Comparison of ENCODE assay signal across 1 cellular context in the genomic region with DNA sequence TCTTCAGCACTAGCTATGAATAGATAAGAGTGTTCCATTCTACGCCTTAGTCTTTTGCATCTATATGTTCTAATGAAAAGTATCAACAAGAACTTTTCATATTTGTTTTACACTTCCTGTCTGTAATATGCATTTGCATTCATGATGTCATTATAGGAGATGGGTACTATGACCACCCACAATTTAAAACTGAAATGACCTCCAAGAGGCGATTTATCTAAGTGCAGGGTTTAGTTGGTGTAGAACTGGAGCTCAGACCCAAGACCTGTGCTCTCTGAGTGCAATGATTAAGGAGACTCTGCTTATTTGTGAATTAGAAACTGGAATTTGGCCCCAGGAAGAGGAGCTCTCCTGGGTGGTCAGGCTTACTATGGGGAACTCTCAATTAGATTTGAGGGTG.
TF ChIP-seq lines count a peak whose summit lies in the region.

No MANE protein-coding gene starts in this region.

TF ChIP-seq in SK-N-SH treated with all-trans-retinoic acid at 6 μM for 48 hours, 23 proteins besides CTCF, POLR2A, EP300 and RAD21 (continued from another document):
- TF ChIP-seq, protein P1, sequence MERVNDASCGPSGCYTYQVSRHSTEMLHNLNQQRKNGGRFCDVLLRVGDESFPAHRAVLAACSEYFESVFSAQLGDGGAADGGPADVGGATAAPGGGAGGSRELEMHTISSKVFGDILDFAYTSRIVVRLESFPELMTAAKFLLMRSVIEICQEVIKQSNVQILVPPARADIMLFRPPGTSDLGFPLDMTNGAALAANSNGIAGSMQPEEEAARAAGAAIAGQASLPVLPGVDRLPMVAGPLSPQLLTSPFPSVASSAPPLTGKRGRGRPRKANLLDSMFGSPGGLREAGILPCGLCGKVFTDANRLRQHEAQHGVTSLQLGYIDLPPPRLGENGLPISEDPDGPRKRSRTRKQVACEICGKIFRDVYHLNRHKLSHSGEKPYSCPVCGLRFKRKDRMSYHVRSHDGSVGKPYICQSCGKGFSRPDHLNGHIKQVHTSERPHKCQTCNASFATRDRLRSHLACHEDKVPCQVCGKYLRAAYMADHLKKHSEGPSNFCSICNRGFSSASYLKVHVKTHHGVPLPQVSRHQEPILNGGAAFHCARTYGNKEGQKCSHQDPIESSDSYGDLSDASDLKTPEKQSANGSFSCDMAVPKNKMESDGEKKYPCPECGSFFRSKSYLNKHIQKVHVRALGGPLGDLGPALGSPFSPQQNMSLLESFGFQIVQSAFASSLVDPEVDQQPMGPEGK (CRISPR knock-in tag; IDR thresholded peaks at IDR 0.05; ENCODE audit: borderline replicate concordance) = no peak
- no peak for TF ChIP-seq ZFP30 (CRISPR knock-in tag; IDR thresholded peaks at IDR 0.05)
- TF ChIP-seq, protein P2, sequence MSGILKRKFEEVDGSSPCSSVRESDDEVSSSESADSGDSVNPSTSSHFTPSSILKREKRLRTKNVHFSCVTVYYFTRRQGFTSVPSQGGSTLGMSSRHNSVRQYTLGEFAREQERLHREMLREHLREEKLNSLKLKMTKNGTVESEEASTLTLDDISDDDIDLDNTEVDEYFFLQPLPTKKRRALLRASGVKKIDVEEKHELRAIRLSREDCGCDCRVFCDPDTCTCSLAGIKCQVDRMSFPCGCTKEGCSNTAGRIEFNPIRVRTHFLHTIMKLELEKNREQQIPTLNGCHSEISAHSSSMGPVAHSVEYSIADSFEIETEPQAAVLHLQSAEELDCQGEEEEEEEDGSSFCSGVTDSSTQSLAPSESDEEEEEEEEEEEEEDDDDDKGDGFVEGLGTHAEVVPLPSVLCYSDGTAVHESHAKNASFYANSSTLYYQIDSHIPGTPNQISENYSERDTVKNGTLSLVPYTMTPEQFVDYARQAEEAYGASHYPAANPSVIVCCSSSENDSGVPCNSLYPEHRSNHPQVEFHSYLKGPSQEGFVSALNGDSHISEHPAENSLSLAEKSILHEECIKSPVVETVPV (CRISPR knock-in tag; IDR thresholded peaks at IDR 0.05) = no peak
- TF ChIP-seq SNAI2 (CRISPR knock-in tag; IDR thresholded peaks at IDR 0.05) = no peak
- no peak for TF ChIP-seq PPARA (CRISPR knock-in tag; IDR thresholded peaks at IDR 0.05; ENCODE audit: borderline replicate concordance)
- TF ChIP-seq CSDC2 (CRISPR knock-in tag; IDR thresholded peaks at IDR 0.05) = no peak
- TF ChIP-seq OSR1 (CRISPR knock-in tag; IDR thresholded peaks at IDR 0.05) = no peak
- TF ChIP-seq ISL1 (CRISPR knock-in tag; IDR thresholded peaks at IDR 0.05) = no peak
- no peak for TF ChIP-seq ZNF565 (CRISPR knock-in tag; conservative IDR thresholded peaks at IDR 0.05; ENCODE audit: low read depth)
- TF ChIP-seq BACH2 (CRISPR knock-in tag; IDR thresholded peaks at IDR 0.05; ENCODE audit: borderline replicate concordance) = no peak
- no peak for TF ChIP-seq ZFP3 (CRISPR knock-in tag; IDR thresholded peaks at IDR 0.05)
- TF ChIP-seq GLIS3 (CRISPR knock-in tag; IDR thresholded peaks at IDR 0.05) = no peak
- TF ChIP-seq TCF4 (CRISPR knock-in tag; IDR thresholded peaks at IDR 0.05; ENCODE audit: borderline replicate concordance) = no peak
- TF ChIP-seq TSHZ2 (CRISPR knock-in tag; IDR thresholded peaks at IDR 0.05) = no peak
- TF ChIP-seq, protein P3, sequence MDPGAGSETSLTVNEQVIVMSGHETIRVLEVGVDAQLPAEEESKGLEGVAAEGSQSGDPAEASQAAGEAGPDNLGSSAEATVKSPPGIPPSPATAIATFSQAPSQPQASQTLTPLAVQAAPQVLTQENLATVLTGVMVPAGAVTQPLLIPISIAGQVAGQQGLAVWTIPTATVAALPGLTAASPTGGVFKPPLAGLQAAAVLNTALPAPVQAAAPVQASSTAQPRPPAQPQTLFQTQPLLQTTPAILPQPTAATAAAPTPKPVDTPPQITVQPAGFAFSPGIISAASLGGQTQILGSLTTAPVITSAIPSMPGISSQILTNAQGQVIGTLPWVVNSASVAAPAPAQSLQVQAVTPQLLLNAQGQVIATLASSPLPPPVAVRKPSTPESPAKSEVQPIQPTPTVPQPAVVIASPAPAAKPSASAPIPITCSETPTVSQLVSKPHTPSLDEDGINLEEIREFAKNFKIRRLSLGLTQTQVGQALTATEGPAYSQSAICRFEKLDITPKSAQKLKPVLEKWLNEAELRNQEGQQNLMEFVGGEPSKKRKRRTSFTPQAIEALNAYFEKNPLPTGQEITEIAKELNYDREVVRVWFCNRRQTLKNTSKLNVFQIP (CRISPR knock-in tag; IDR thresholded peaks at IDR 0.05; ENCODE audit: borderline replicate concordance, low read depth) = no peak
